In genomic region chr18:2515408-2515807, GRCh38 we compare ENCODE assay signal across 16 cellular contexts. TPM values are rescaled to one million over a fixed set of nuclear protein-coding genes. Genes with fewer than 3 reads are reported as not detected.
DNase-seq lines count a peak whose midpoint lies in the region; ATAC-seq and TF ChIP-seq lines count a peak whose summit lies in the region.
"Had no signal": no experiment of that assay in that cellular context is flagged by ENCODE, and none has a peak within 500 bp of the region (broad histone marks: within the 10 kb centered on the region; RNA-seq: fewer than 3 reads in every experiment).

No MANE protein-coding gene starts in this region.

- no peak overlapping the region for H3K4me3 Mint-ChIP-seq in mesothelial cell of epicardium
- H3K4me3 Mint-ChIP-seq: activated naive CD8-positive, alpha-beta T cell treated with anti-CD3 and anti-CD28 coated beads, Interleukin-2, amount 10 ng/mL, durations not matched to agents 7 days and 5 days; H9 had no signal

- H3K4me3 ChIP-seq in choroid plexus epithelial cell (ENCODE audit: low read depth, low read length): no peak overlapping the region

- peak; percentile 9 for DNase-seq in CD1c-positive myeloid dendritic cell (ENCODE audit: extremely low spot score)
- DNase-seq in M059J (ENCODE audit: low read depth): peak; percentile 95
- DNase-seq in choroid plexus epithelial cell (ENCODE audit: low read depth): peak; percentile 67
- DNase-seq in mesothelial cell of epicardium (ENCODE audit: low spot score in 2 of 2, unreplicated experiment in 2 of 2): no peak
- DNase-seq in GF-D8 (lab: John Stamatoyannopoulos, UW): no peak
- DNase-seq: activated CD4-positive, alpha-beta T cell treated with anti-CD3 and anti-CD28 coated beads for 4 hours; activated naive CD8-positive, alpha-beta T cell treated with anti-CD3 and anti-CD28 coated beads, Interleukin-2, amount 10 ng/mL, durations not matched to agents 7 days and 5 days; DMS79; H9; midbrain; NCI-H1105 treated with DMSO at 0.1 percent for 48 hours; stimulated activated CD4-positive, alpha-beta T cell treated with anti-CD3 and anti-CD28 coated beads, Interleukin-12 subunit alpha, Interleukin-12 subunit beta, amount 100 ng/mL, for 4 hours had no signal

- no peaks in the 10 kb centered on the region for H3K4me1 Mint-ChIP-seq in mesothelial cell of epicardium

- peaks cover 2% of the 10 kb centered on the region for H3K27me3 Mint-ChIP-seq in mesothelial cell of epicardium (ENCODE audit: low read depth)
- H3K27me3 Mint-ChIP-seq: activated naive CD8-positive, alpha-beta T cell treated with anti-CD3 and anti-CD28 coated beads, Interleukin-2, amount 10 ng/mL, durations not matched to agents 7 days and 5 days had no signal

- H3K9me3 Mint-ChIP-seq in mesothelial cell of epicardium: no peaks in the 10 kb centered on the region
- H3K9me3 Mint-ChIP-seq: activated naive CD8-positive, alpha-beta T cell treated with anti-CD3 and anti-CD28 coated beads, Interleukin-2, amount 10 ng/mL, durations not matched to agents 7 days and 5 days; H9 had no signal

- no peak for ATAC-seq in HG03571 (IDR thresholded peaks at IDR 0.05; ENCODE audit: unreplicated experiment)
- no peak for ATAC-seq in HG03045 (IDR thresholded peaks at IDR 0.05; ENCODE audit: unreplicated experiment)
- ATAC-seq in HG02678 (IDR thresholded peaks at IDR 0.05; ENCODE audit: unreplicated experiment): no peak
- ATAC-seq: Panc1 had no signal

- TF ChIP-seq CTCF in choroid plexus epithelial cell (conservative IDR thresholded peaks at IDR 0.05; ENCODE audit: low read depth, low read length) (no peak), mesothelial cell of epicardium (IDR thresholded peaks at IDR 0.05; ENCODE audit: unreplicated experiment) (no peak)

- H3K36me3 Mint-ChIP-seq in mesothelial cell of epicardium: no peaks in the 10 kb centered on the region

- peak overlapping the region; percentile 22 for H3K27ac Mint-ChIP-seq in mesothelial cell of epicardium
- H3K27ac Mint-ChIP-seq: activated naive CD8-positive, alpha-beta T cell treated with anti-CD3 and anti-CD28 coated beads, Interleukin-2, amount 10 ng/mL, durations not matched to agents 7 days and 5 days had no signal

RNA-seq across cellular contexts. Expression of gene METTL4, which starts 55.9 kb away (rescaled TPM):
- 7.9 and 11.7 TPM in 2 replicates for total RNA-seq in M059J (2014; rRNA removed; shearing (Covaris generic))
- total RNA-seq in mesothelial cell of epicardium: 9.6 to 14.4 TPM (median 10.7 TPM) in 3 replicates

RNA-seq across cellular contexts. Expression of gene NDC80, which starts 55.9 kb away (rescaled TPM):
- 52.0 and 65.8 TPM in 2 replicates for total RNA-seq in M059J (2014; rRNA removed; shearing (Covaris generic))
- 13.4 to 16.1 TPM (median 15.0 TPM) in 3 replicates for total RNA-seq in mesothelial cell of epicardium

Comparison
In these comparisons a context has a peak if more than half of its experiments do, and no peak if none do; other contexts are left out.
1. DNase-seq: peak in CD1c-positive myeloid dendritic cell (single experiment), M059J (single experiment) and choroid plexus epithelial cell (single experiment); none in mesothelial cell of epicardium (0 of 2) and GF-D8 (single experiment).